Comparison of ENCODE assay signal across 15 cellular contexts in genomic region chrX:10945463-10945862, GRCh38.
"Had no signal": no experiment of that assay in that cellular context is flagged by ENCODE, and none has a peak within 500 bp of the region (broad histone marks: within the 10 kb centered on the region; RNA-seq: fewer than 3 reads in every experiment).

No MANE protein-coding gene starts in this region.

- H3K4me3 ChIP-seq: cardiac muscle cell, colonic mucosa, gastrocnemius medialis, heart right ventricle, left lung, smooth muscle cell, transverse colon had no signal

- H3K27ac ChIP-seq: cardiac muscle cell, colonic mucosa, gastrocnemius medialis, heart right ventricle, left lung, transverse colon had no signal

- ATAC-seq: gastrocnemius medialis; left lung; stimulated activated effector memory CD8-positive, alpha-beta T cell treated with anti-CD3 and anti-CD28 coated beads, Interleukin-12 subunit alpha, Interleukin-12 subunit beta, amount 100 ng/mL, for 72 hours had no signal

- FAIRE-seq: islet of Langerhans had no signal

- H3K27ac Mint-ChIP-seq: activated CD4-positive, alpha-beta memory T cell treated with anti-CD3 and anti-CD28 coated beads for 36 hours; stimulated activated effector memory CD8-positive, alpha-beta T cell treated with anti-CD3 and anti-CD28 coated beads, Interleukin-12 subunit alpha, Interleukin-12 subunit beta, amount 100 ng/mL, for 72 hours had no signal

- H3K4me2 ChIP-seq: smooth muscle cell had no signal

- H3K4me1 Mint-ChIP-seq: stimulated activated effector memory CD8-positive, alpha-beta T cell treated with anti-CD3 and anti-CD28 coated beads, Interleukin-12 subunit alpha, Interleukin-12 subunit beta, amount 100 ng/mL, for 72 hours had no signal

- H3K9me3 ChIP-seq: colonic mucosa, gastrocnemius medialis, left lung, transverse colon had no signal

- H3K36me3 Mint-ChIP-seq: activated CD4-positive, alpha-beta memory T cell treated with anti-CD3 and anti-CD28 coated beads for 36 hours; stimulated activated effector memory CD8-positive, alpha-beta T cell treated with anti-CD3 and anti-CD28 coated beads, Interleukin-12 subunit alpha, Interleukin-12 subunit beta, amount 100 ng/mL, for 72 hours had no signal

- H3K4me3 Mint-ChIP-seq: activated CD4-positive, alpha-beta memory T cell treated with anti-CD3 and anti-CD28 coated beads for 36 hours; stimulated activated effector memory CD8-positive, alpha-beta T cell treated with anti-CD3 and anti-CD28 coated beads, Interleukin-12 subunit alpha, Interleukin-12 subunit beta, amount 100 ng/mL, for 72 hours had no signal

- DNase-seq: activated CD4-positive, alpha-beta memory T cell treated with anti-CD3 and anti-CD28 coated beads for 36 hours; activated gamma-delta T cell treated with Interleukin-2 at 50 U/mL for 16 hours; activated T-cell treated with anti-CD3 and anti-CD28 coated beads, Interleukin-2, amount 50 U/mL, for 48 hours; aorta; colonic mucosa; gastrocnemius medialis; heart right ventricle; left lung; posterior cingulate gyrus; right cardiac atrium; transverse colon had no signal

- H3K27me3 ChIP-seq: cardiac muscle cell, colonic mucosa, gastrocnemius medialis, heart right ventricle, left lung, transverse colon had no signal

- H3K36me3 ChIP-seq: cardiac muscle cell, colonic mucosa, gastrocnemius medialis, heart right ventricle, left lung, transverse colon had no signal

- H3K27me3 Mint-ChIP-seq: activated CD4-positive, alpha-beta memory T cell treated with anti-CD3 and anti-CD28 coated beads for 36 hours had no signal

- H3K4me1 ChIP-seq: colonic mucosa, gastrocnemius medialis, heart right ventricle, left lung, transverse colon had no signal
